Comparison of ENCODE assay signal across 1 cellular context in genomic region chr17:38738686-38739085, GRCh38.
TF ChIP-seq lines count a peak whose summit lies in the region.

No MANE protein-coding gene starts in this region.

TF ChIP-seq in H1, 55 proteins besides CTCF, POLR2A, EP300 and RAD21:
- TF ChIP-seq CHD1 (IDR thresholded peaks at IDR 0.05; ENCODE audit: low read depth, low read length) = no peak
- TF ChIP-seq RNF2 (IDR thresholded peaks at IDR 0.05; ENCODE audit: borderline replicate concordance, low read depth, low read length, missing control alignments, poor library complexity, severe bottlenecking) = no peak
- TF ChIP-seq POLR2AphosphoS5 (IDR thresholded peaks at IDR 0.05; ENCODE audit: low read depth, low read length) = no peak
- no peak for TF ChIP-seq HDAC6 (IDR thresholded peaks at IDR 0.05; ENCODE audit: low read depth, low read length)
- TF ChIP-seq KDM4A (IDR thresholded peaks at IDR 0.05; ENCODE audit: low read depth, low read length, severe bottlenecking) = no peak
- no peak for TF ChIP-seq MAX (IDR thresholded peaks at IDR 0.05)
- no peak for TF ChIP-seq SAP30 (IDR thresholded peaks at IDR 0.05; ENCODE audit: insufficient read depth, insufficient replicate concordance, low read length)
- TF ChIP-seq EZH2 (IDR thresholded peaks at IDR 0.05; ENCODE audit: low read depth, low read length, severe bottlenecking) = no peak
- no peak for TF ChIP-seq CBX5 (IDR thresholded peaks at IDR 0.05; ENCODE audit: low read depth, low read length)
- no peak for TF ChIP-seq CHD2 (IDR thresholded peaks at IDR 0.05; ENCODE audit: low read length)
- TF ChIP-seq BRCA1 (IDR thresholded peaks at IDR 0.05; ENCODE audit: low read depth, low read length) = no peak
- no peak for TF ChIP-seq RXRA (IDR thresholded peaks at IDR 0.05; ENCODE audit: insufficient read depth, low read depth, low read length)
- TF ChIP-seq CTBP2 (IDR thresholded peaks at IDR 0.05; ENCODE audit: borderline replicate concordance, insufficient read depth, insufficient read length, low read length) = no peak
- no peak for TF ChIP-seq GTF2F1 (IDR thresholded peaks at IDR 0.05; ENCODE audit: borderline replicate concordance, low read depth, low read length)
- TF ChIP-seq CBX8 (IDR thresholded peaks at IDR 0.05; ENCODE audit: borderline replicate concordance, low read depth, low read length) = no peak
- TF ChIP-seq PHF8 (conservative IDR thresholded peaks at IDR 0.05; ENCODE audit: low read depth, low read length) = no peak
- no peak for TF ChIP-seq CEBPB (IDR thresholded peaks at IDR 0.05; ENCODE audit: low read depth, low read length)
- no peak for TF ChIP-seq SRF (IDR thresholded peaks at IDR 0.05; ENCODE audit: low read depth, low read length)
- no peak for TF ChIP-seq HDAC2 (IDR thresholded peaks at IDR 0.05; ENCODE audit: borderline replicate concordance in 1 of 2, low read depth in 2 of 2, low read length in 2 of 2)
TF ChIP-seq in H1: peak in this region for 0.
